ENCODE assay signal across 22 cellular contexts in genomic region chr17:49386373-49386772, GRCh38.
"Had no signal": no experiment of that assay in that cellular context is flagged by ENCODE, and none has a peak within 500 bp of the region (broad histone marks: within the 10 kb centered on the region; RNA-seq: fewer than 3 reads in every experiment).

No MANE protein-coding gene starts in this region.

- H3K27ac Mint-ChIP-seq: neural progenitor cell; stimulated activated naive CD8-positive, alpha-beta T cell treated with anti-CD3 and anti-CD28 coated beads, Interleukin-15, Interleukin-2, amounts not matched to agents 100 ng/mL and 50 ng/mL, for 24 hours had no signal

- DNase-seq: cortex of kidney; effector memory CD4-positive, alpha-beta T cell; gastrocnemius medialis; heart right ventricle; hypothalamus; islet precursor cell; mammary epithelial cell; mucosa of descending colon; natural killer cell; nucleus accumbens; ovary; small intestine; stimulated activated CD4-positive, alpha-beta T cell treated with anti-CD3 and anti-CD28 coated beads, Interleukin-12 subunit alpha, Interleukin-12 subunit beta, amount 100 ng/mL, for 4 hours; tibial artery; upper lobe of left lung; uterus had no signal

- H3K4me1 ChIP-seq: neural progenitor cell, uterus had no signal

- H3K27me3 Mint-ChIP-seq: stimulated activated naive CD8-positive, alpha-beta T cell treated with anti-CD3 and anti-CD28 coated beads, Interleukin-15, Interleukin-2, amounts not matched to agents 100 ng/mL and 50 ng/mL, for 24 hours had no signal

- H3K4me3 Mint-ChIP-seq: natural killer cell; neural progenitor cell; stimulated activated naive CD8-positive, alpha-beta T cell treated with anti-CD3 and anti-CD28 coated beads, Interleukin-15, Interleukin-2, amounts not matched to agents 100 ng/mL and 50 ng/mL, for 24 hours had no signal

- H3K36me3 Mint-ChIP-seq: natural killer cell, neural progenitor cell had no signal

- H3K27me3 ChIP-seq: esophagus muscularis mucosa, gastrocnemius medialis, heart right ventricle, neural progenitor cell, ovary, right atrium auricular region, upper lobe of left lung, uterus had no signal

- H3K9me3 ChIP-seq: esophagus muscularis mucosa, gastrocnemius medialis, heart right ventricle, mucosa of descending colon, ovary, right atrium auricular region, tibial artery, upper lobe of left lung, uterus had no signal

- H3K27ac ChIP-seq: epithelial cell of prostate, esophagus muscularis mucosa, gastrocnemius medialis, heart right ventricle, neural progenitor cell, ovary, right atrium auricular region, tibial artery, upper lobe of left lung, uterus had no signal

- H3K36me3 ChIP-seq: esophagus muscularis mucosa, gastrocnemius medialis, heart right ventricle, neural progenitor cell, ovary, right atrium auricular region, tibial artery, upper lobe of left lung, uterus had no signal

- ATAC-seq: gastrocnemius medialis, heart right ventricle, left lobe of liver, mucosa of descending colon, natural killer cell had no signal

- H3K4me3 ChIP-seq: esophagus muscularis mucosa, gastrocnemius medialis, heart right ventricle, mucosa of descending colon, neural progenitor cell, ovary, right atrium auricular region, tibial artery, upper lobe of left lung, uterus had no signal

- H3K9me3 Mint-ChIP-seq: natural killer cell; neural progenitor cell; stimulated activated naive CD8-positive, alpha-beta T cell treated with anti-CD3 and anti-CD28 coated beads, Interleukin-15, Interleukin-2, amounts not matched to agents 100 ng/mL and 50 ng/mL, for 24 hours had no signal
